Comparison of ENCODE assay signal across 8 cellular contexts in genomic region chr18:54224379-54225014, GRCh38. TPM values are rescaled to one million over a fixed set of nuclear protein-coding genes. Genes with fewer than 3 reads are reported as not detected.
DNase-seq lines count a peak whose midpoint lies in the region; ATAC-seq and TF ChIP-seq lines count a peak whose summit lies in the region.

Gene MBD2, minus strand, starts transcription at chr18:54224669. Its CDS starts 110 bp downstream, at chr18:54224559.

- in situ Hi-C loops in Caki2 (cut with HindIII; ENCODE audit: low pct_unique_long_range_greater_than_20kb, low sequenced_read_pairs): no loop called here

- H3K4me3 ChIP-seq in NT2/D1 (ENCODE audit: insufficient read length, low read depth) (peak within 1 kb of the TSS; percentile 70), endodermal cell (ENCODE audit: low read length) (peak within 1 kb of the TSS; percentile 88)

- H3K9ac ChIP-seq in NT2/D1 (ENCODE audit: insufficient read length, low read depth) (peak within 1 kb of the TSS; percentile 80), endodermal cell (ENCODE audit: extremely low read depth, low read length, poor library complexity, severe bottlenecking) (no peak within 1 kb of the TSS)

- DNase-seq in Caki2 (ENCODE audit: low read depth) (peak; percentile 92), HUDEP-2 (lab: John Stamatoyannopoulos, UW; ENCODE audit: unreplicated experiment in 76 of 76) (peak in 75 of 76 experiments; percentile 30 to 98 (median 92)), NT2/D1 (ENCODE audit: low read depth, low spot score) (peak; percentile 87), endodermal cell (peak; percentile 98), mesenteric fat pad (ENCODE audit: low spot score) (peak; percentile 98)
- peak; percentile 77 for DNase-seq in activated CD8-positive, alpha-beta memory T cell treated with anti-CD3 and anti-CD28 coated beads, Interleukin-2, amount 50 U/mL, for 1 hour (ENCODE audit: extremely low read depth)
- peak; percentile 92 for DNase-seq in stimulated activated CD8-positive, alpha-beta memory T cell treated with anti-CD3 and anti-CD28 coated beads, Interleukin-15, amount 100 ng/mL, for 24 hours (ENCODE audit: low read depth)

- no peaks in the 10 kb centered on the region for H3K9me3 ChIP-seq in NT2/D1 (ENCODE audit: insufficient read depth, low read length)
- H3K9me3 ChIP-seq in endodermal cell (ENCODE audit: control insufficient read depth, low read length): no peaks in the 10 kb centered on the region

- H3K4me3 Mint-ChIP-seq in endodermal cell: peak within 1 kb of the TSS; percentile 87

- H3K27me3 ChIP-seq in NT2/D1 (ENCODE audit: insufficient read depth, insufficient read length): no peaks in the 10 kb centered on the region
- no peaks in the 10 kb centered on the region for H3K27me3 ChIP-seq in endodermal cell (ENCODE audit: control insufficient read depth, insufficient read depth, low read length, poor library complexity, severe bottlenecking)

- 0 to 1% methylated on average over 1 to 66 of the region's 66 CpGs for WGBS in endodermal cell (ENCODE audit: insufficient coverage in 1 of 2, insufficient read length in 1 of 2), 2 experiments

- H3K4me1 Mint-ChIP-seq in endodermal cell: peaks cover 46% of the 10 kb centered on the region

- no peaks in the 10 kb centered on the region for H3K4me1 ChIP-seq in NT2/D1 (ENCODE audit: insufficient read depth, insufficient read length)
- peaks cover 8% of the 10 kb centered on the region for H3K4me1 ChIP-seq in endodermal cell (ENCODE audit: control insufficient read depth, insufficient read depth, low read length)

- H3K27me3 Mint-ChIP-seq in endodermal cell (ENCODE audit: insufficient read depth): no peaks in the 10 kb centered on the region

- TF ChIP-seq CTCF in endodermal cell (conservative IDR thresholded peaks at IDR 0.05): peak; percentile 45

- H3K27ac Mint-ChIP-seq in endodermal cell: peak within 1 kb of the TSS; percentile 93

- peak; percentile 87 for ATAC-seq in GM21381 (IDR thresholded peaks at IDR 0.05; ENCODE audit: unreplicated experiment)

- H3K36me3 ChIP-seq in NT2/D1 (ENCODE audit: insufficient read depth, insufficient read length, low read length): peaks cover 4% of the 10 kb centered on the region
- peaks cover 5% of the 10 kb centered on the region for H3K36me3 ChIP-seq in endodermal cell (ENCODE audit: control insufficient read depth, insufficient read depth, low read length)

- peaks cover 14% of the 10 kb centered on the region for H3K36me3 Mint-ChIP-seq in endodermal cell (ENCODE audit: low read depth)

- no peaks in the 10 kb centered on the region for H3K9me3 Mint-ChIP-seq in endodermal cell

- H3K27ac ChIP-seq in endodermal cell (ENCODE audit: low read depth, low read length): no peak within 1 kb of the TSS

RNA-seq across cellular contexts. Expression of gene MBD2, which starts in this region (rescaled TPM):
- 19.5 and 24.1 TPM in 2 replicates for total RNA-seq in Caki2 (2014; rRNA removed; shearing (Covaris generic); ENCODE audit: low replicate concordance)
- total RNA-seq in endodermal cell (10 to 100 TPM; 35.9 to 39.2 TPM), mesenteric fat pad (153 TPM)
- 36.6 TPM for polyA plus RNA-seq in endodermal cell (2013, experiment 1 of 2)
- polyA plus RNA-seq in endodermal cell (2013, experiment 2 of 2): 44.6 TPM
